Comparison of ENCODE assay signal across 27 cellular contexts in genomic region chr3:167115331-167115934, GRCh38.
A peak's percentile ranks its signal among the peaks of the same experiment; 100 is the strongest.
DNase-seq lines count a peak whose midpoint lies in the region; ATAC-seq, FAIRE-seq and TF ChIP-seq lines count a peak whose summit lies in the region.
"Had no signal": no experiment of that assay in that cellular context is flagged by ENCODE, and none has a peak within 500 bp of the region (broad histone marks: within the 10 kb centered on the region; RNA-seq: fewer than 3 reads in every experiment).

No MANE protein-coding gene starts in this region.

- H3K4me3 ChIP-seq in GM12878 (no peak overlapping the region), neuronal stem cell (ENCODE audit: low read length in 2 of 2) (no peak overlapping the region), upper lobe of right lung (no peak overlapping the region)
- H3K4me3 ChIP-seq: GM23338, HAP-1, MG63 had no signal

- H3K23ac ChIP-seq in neuronal stem cell (ENCODE audit: low read depth, low read length, poor library complexity) = peak overlapping the region; percentile 52

- H3K27me3 Mint-ChIP-seq in activated naive CD8-positive, alpha-beta T cell treated with anti-CD3 and anti-CD28 coated beads, Interleukin-2, amount 50 U/mL, for 24 hours = no peaks in the 10 kb centered on the region
- H3K27me3 Mint-ChIP-seq: CD4-positive, alpha-beta memory T cell had no signal

- RAD21 ChIA-PET in GM12878 (lab: Charles Lee; ENCODE audit: unreplicated experiment) = no interaction called here

- WGBS in GM12878 (ENCODE audit: insufficient coverage, insufficient replicate concordance, low lambda C conversion rate, missing lambda C conversion rate) = 31% methylated on average over 11 of the region's 11 CpGs
- WGBS in neuronal stem cell (ENCODE audit: extremely low coverage in 2 of 2, insufficient read length in 2 of 2, insufficient replicate concordance in 1 of 2), 2 donors = no CpG with 5 or more reads among the region's 11 CpGs

- no peak overlapping the region for H3K4ac ChIP-seq in neuronal stem cell (ENCODE audit: low read length)

- no peak overlapping the region for H3K27ac Mint-ChIP-seq in activated naive CD8-positive, alpha-beta T cell treated with anti-CD3 and anti-CD28 coated beads, Interleukin-2, amount 50 U/mL, for 24 hours
- H3K27ac Mint-ChIP-seq: CD4-positive, alpha-beta memory T cell; GM23338; HFFc6 had no signal

- H3K9me3 ChIP-seq in GM12878 (replicated peaks; ENCODE audit: control insufficient read depth, insufficient read depth, low read length) = no peaks in the 10 kb centered on the region
- no peaks in the 10 kb centered on the region for H3K9me3 ChIP-seq in neuronal stem cell (replicated peaks in 1 of 2; ENCODE audit: control insufficient read depth in 2 of 2, insufficient read depth in 1 of 2, low read depth in 1 of 2, low read length in 2 of 2)
- H3K9me3 ChIP-seq in upper lobe of right lung = no peaks in the 10 kb centered on the region
- H3K9me3 ChIP-seq: HAP-1, MG63, SK-N-SH had no signal

- BruUV-seq in GM12878 (replicated peaks; lab: Mats Ljungman, UMichigan) = no TSS peak

- H3K36me3 Mint-ChIP-seq in activated naive CD8-positive, alpha-beta T cell treated with anti-CD3 and anti-CD28 coated beads, Interleukin-2, amount 50 U/mL, for 24 hours (ENCODE audit: low read depth) = no peaks in the 10 kb centered on the region
- H3K36me3 Mint-ChIP-seq: CD4-positive, alpha-beta memory T cell had no signal

- H3K4me1 ChIP-seq in GM12878 (ENCODE audit: control insufficient read depth, insufficient read depth, low read length) (no peaks in the 10 kb centered on the region), neuronal stem cell (ENCODE audit: control insufficient read depth in 2 of 2, insufficient read depth in 1 of 2, low read depth in 1 of 2, low read length in 2 of 2) (peaks cover 4 to 7% of the 10 kb centered on the region in 2 donors), upper lobe of right lung (no peaks in the 10 kb centered on the region)
- H3K4me1 ChIP-seq: HAP-1 had no signal

- H3K27ac ChIP-seq in GM12878 (ENCODE audit: control insufficient read depth, insufficient read depth) (no peak overlapping the region), neuronal stem cell (replicated peaks; ENCODE audit: low read length) (no peak overlapping the region), upper lobe of right lung (no peak overlapping the region)

- DNase-seq in GM12891 (ENCODE audit: insufficient read length, low spot score) = no peak
- DNase-seq in GM12878 (ENCODE audit: low read depth, low spot score) = no peak
- no peak for DNase-seq in neuronal stem cell (ENCODE audit: low spot score)
- DNase-seq in upper lobe of right lung = peak; percentile 49
- no peak for DNase-seq in stimulated activated CD4-positive, alpha-beta T cell treated with anti-CD3 and anti-CD28 coated beads, Interleukin-4, amount 100 ng/mL, for 24 hours
- no peak for DNase-seq in activated naive CD8-positive, alpha-beta T cell treated with anti-CD3 and anti-CD28 coated beads, Interleukin-2, amount 50 U/mL, for 24 hours
- no peak for DNase-seq in activated CD8-positive, alpha-beta memory T cell treated with anti-CD3 and anti-CD28 coated beads, Interleukin-2, amount 50 U/mL, for 48 hours
- DNase-seq: AML-193, C1 segment of cervical spinal cord, COR-L47, DMS53, HFFc6, KBM-7, MG63, NCI-H1048, NCI-H1417, NCI-H1694, NCI-H2081, NCI-H226, NCI-H510A, NCI-H69, SK-N-SH had no signal

- no peak for TF ChIP-seq EP300 in GM12878 (IDR thresholded peaks at IDR 0.05; ENCODE audit: borderline replicate concordance in 1 of 2, control insufficient read depth in 1 of 2, low read depth in 2 of 2, low read length in 2 of 2)

- H3K9ac ChIP-seq in GM12878 (ENCODE audit: control insufficient read depth, insufficient read depth, low read length) = no peak overlapping the region
- no peak overlapping the region for H3K9ac ChIP-seq in neuronal stem cell (ENCODE audit: low read depth, low read length, poor library complexity)
- H3K9ac ChIP-seq: SK-N-SH had no signal

- no peak overlapping the region for H3K14ac ChIP-seq in neuronal stem cell (ENCODE audit: low read length)

- H3K27me3 ChIP-seq in GM12878 (replicated peaks in 1 of 2; ENCODE audit: control insufficient read depth in 2 of 2, insufficient read depth in 2 of 2, low read length in 1 of 2) (no peaks in the 10 kb centered on the region), neuronal stem cell (ENCODE audit: control insufficient read depth in 3 of 3, insufficient read depth in 3 of 3, low read depth in 1 of 3, low read length in 3 of 3) (no peaks in the 10 kb centered on the region), upper lobe of right lung (no peaks in the 10 kb centered on the region)
- H3K27me3 ChIP-seq: MG63 had no signal

- FAIRE-seq in GM12891 (lab: Jason Lieb, UNC) (no peak), GM12878 (lab: Jason Lieb, UNC) (no peak)
- FAIRE-seq: A204.1 had no signal

- intact Hi-C loops in GM12878 (cut with micrococcal nuclease; ENCODE audit: unreplicated experiment) = no loop called here
- intact Hi-C loops in upper lobe of right lung (cut with DNase I) = no loop called here

- no peak for TF ChIP-seq RAD21 in GM12878 (IDR thresholded peaks at IDR 0.05; ENCODE audit: insufficient read depth, low read depth, low read length)

- H4K91ac ChIP-seq in neuronal stem cell (ENCODE audit: low read depth, low read length, poor library complexity) = no peak overlapping the region

- H3K79me2 ChIP-seq in GM12878 (ENCODE audit: control insufficient read depth, insufficient read depth, low read length) = no peaks in the 10 kb centered on the region

- H4K20me1 ChIP-seq in GM12878 (ENCODE audit: control insufficient read depth, insufficient read depth) = no peaks in the 10 kb centered on the region

- H2AFZ ChIP-seq in GM12878 (ENCODE audit: control insufficient read depth, low read depth, low read length) (no peak overlapping the region), neuronal stem cell (ENCODE audit: low read length) (peak overlapping the region; percentile 1)

- H3K9me3 Mint-ChIP-seq in activated naive CD8-positive, alpha-beta T cell treated with anti-CD3 and anti-CD28 coated beads, Interleukin-2, amount 50 U/mL, for 24 hours = peaks cover 8% of the 10 kb centered on the region
- H3K9me3 Mint-ChIP-seq: GM23338 had no signal

- in situ Hi-C loops in GM12878 (cut with MboI) = no loop called here

- H2AK5ac ChIP-seq in neuronal stem cell (ENCODE audit: low read depth, low read length) = no peak overlapping the region

- SMC1A ChIA-PET in GM12878 (lab: Charles Lee; ENCODE audit: uncharacterized antibody, unreplicated experiment) = no interaction called here

- ATAC-seq in GM12878 (peak; percentile 67), upper lobe of right lung (peak; percentile 17)
- ATAC-seq in activated naive CD8-positive, alpha-beta T cell treated with anti-CD3 and anti-CD28 coated beads, Interleukin-2, amount 50 U/mL, for 24 hours = no peak
- ATAC-seq: Panc1 had no signal

- TF ChIP-seq CTCF in GM12878 (IDR thresholded peaks at IDR 0.05 in 2 of 3, conservative IDR thresholded peaks at IDR 0.05 in 1 of 3; ENCODE audit: control insufficient read depth in 2 of 3, extremely low read depth in 1 of 3, insufficient read depth in 1 of 3, low read depth in 3 of 3, low read length in 3 of 3) (no peak), upper lobe of right lung (IDR thresholded peaks at IDR 0.05) (no peak)

- TF ChIP-seq POLR2A in GM12891 (IDR thresholded peaks at IDR 0.05; ENCODE audit: low read depth, low read length) (no peak), GM12878 (IDR thresholded peaks at IDR 0.05; ENCODE audit: low read depth, low read length) (no peak)

- CTCF ChIA-PET in GM12878 (lab: Yijun Ruan, JAX) = no interaction called here

- H3K4me1 Mint-ChIP-seq in activated naive CD8-positive, alpha-beta T cell treated with anti-CD3 and anti-CD28 coated beads, Interleukin-2, amount 50 U/mL, for 24 hours = no peaks in the 10 kb centered on the region
- H3K4me1 Mint-ChIP-seq: CD4-positive, alpha-beta memory T cell had no signal

- H2BK12ac ChIP-seq in neuronal stem cell (ENCODE audit: low read length) = no peak overlapping the region

- no peak overlapping the region for H4K8ac ChIP-seq in neuronal stem cell (ENCODE audit: low read depth, low read length)

- H3K36me3 ChIP-seq in GM12878 (ENCODE audit: control insufficient read depth in 2 of 2, insufficient read depth in 2 of 2, low read length in 1 of 2) = no peaks in the 10 kb centered on the region
- no peaks in the 10 kb centered on the region for H3K36me3 ChIP-seq in neuronal stem cell (replicated peaks in 1 of 2; ENCODE audit: control insufficient read depth in 2 of 2, insufficient read depth in 2 of 2, low read length in 2 of 2)
- no peaks in the 10 kb centered on the region for H3K36me3 ChIP-seq in upper lobe of right lung
- H3K36me3 ChIP-seq: HAP-1, MG63 had no signal

- H3K4me2 ChIP-seq in GM12878 (ENCODE audit: control insufficient read depth, insufficient read depth) (no peak overlapping the region), neuronal stem cell (ENCODE audit: insufficient read depth, low read length, poor library complexity, severe bottlenecking) (no peak overlapping the region)
- H3K4me2 ChIP-seq: GM23338, SK-N-SH had no signal

- no peaks in the 10 kb centered on the region for H3K79me1 ChIP-seq in neuronal stem cell (ENCODE audit: low read depth, low read length)

- H3K18ac ChIP-seq in neuronal stem cell (ENCODE audit: low read length) = peak overlapping the region; percentile 31

- POLR2A ChIA-PET in GM12878 (lab: Charles Lee) = no interaction called here

- peak overlapping the region; percentile 65 for H2BK15ac ChIP-seq in neuronal stem cell (ENCODE audit: low read length)

- H2BK120ac ChIP-seq in neuronal stem cell (ENCODE audit: low read depth, low read length) = no peak overlapping the region

- H2BK5ac ChIP-seq in neuronal stem cell (ENCODE audit: low read length) = no peak overlapping the region

- no peak overlapping the region for H3K4me3 Mint-ChIP-seq in activated naive CD8-positive, alpha-beta T cell treated with anti-CD3 and anti-CD28 coated beads, Interleukin-2, amount 50 U/mL, for 24 hours
- H3K4me3 Mint-ChIP-seq: CD4-positive, alpha-beta memory T cell; GM23338; HFFc6 had no signal

TF ChIP-seq in GM12891, 5 proteins besides CTCF, POLR2A, EP300 and RAD21:
- TF ChIP-seq POLR2AphosphoS5 (IDR thresholded peaks at IDR 0.05; ENCODE audit: low read depth, low read length) (no peak), SPI1 (IDR thresholded peaks at IDR 0.05; ENCODE audit: low read depth, low read length) (peak; percentile 29; the same call in 1 of the 2 replicates)

TF ChIP-seq in GM12878, 131 proteins besides CTCF, POLR2A, EP300 and RAD21:
- TF ChIP-seq TBL1XR1 (IDR thresholded peaks at IDR 0.05; ENCODE audit: low read depth, low read length) (no peak), NR2C2 (IDR thresholded peaks at IDR 0.05; ENCODE audit: borderline replicate concordance, control insufficient read depth, insufficient read length, low read depth) (no peak), SPI1 (IDR thresholded peaks at IDR 0.05; ENCODE audit: borderline replicate concordance, insufficient read depth, low read depth, low read length) (peak; percentile 41; the same call in 1 of the 2 replicates), NR2F1 (conservative IDR thresholded peaks at IDR 0.05) (no peak)
